In the genomic region with DNA sequence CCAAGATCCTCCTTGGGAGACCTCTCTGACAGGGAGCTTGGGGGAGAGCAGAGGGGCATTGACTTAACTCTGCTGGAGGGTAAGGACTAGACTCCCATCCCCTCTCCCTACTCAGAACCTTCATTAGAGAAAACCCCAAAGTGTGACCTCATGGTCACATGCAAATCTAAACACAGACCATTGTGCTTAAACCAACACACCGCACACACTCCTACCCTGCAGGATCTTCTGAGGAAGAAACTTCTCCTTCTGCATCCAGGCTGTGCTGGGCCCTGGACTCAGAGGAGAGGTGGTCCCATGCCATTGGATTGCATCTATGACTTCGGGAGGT, we compare ENCODE assay signal across 8 cellular contexts. TPM values are rescaled to one million over a fixed set of nuclear protein-coding genes. Genes with fewer than 3 reads are reported as not detected.
A peak's percentile ranks its signal among the peaks of the same experiment; 100 is the strongest.
DNase-seq lines count a peak whose midpoint lies in the region; ATAC-seq, FAIRE-seq and TF ChIP-seq lines count a peak whose summit lies in the region.

No MANE protein-coding gene starts in this region.

- RAD21 ChIA-PET in HCT116 (lab: Charles Lee; ENCODE audit: low non-redundant PET in 1 of 2, low total read pairs in 2 of 2, uncharacterized antibody in 2 of 2, unreplicated experiment in 2 of 2), result interaction anchor here in 1 of 2 experiments (0.5 kb wide), 1 partner anchor 7 kb away, joined by 4 read pairs; no protein-coding TSS in a partner anchor

- no peak overlapping the region for H3K9ac ChIP-seq in HCT116 (ENCODE audit: low read length)
- peak overlapping the region; percentile 89 for H3K9ac ChIP-seq in SK-N-MC (ENCODE audit: insufficient read length)

- ATAC-seq in HCT116, result no peak
- ATAC-seq in GM18909 (IDR thresholded peaks at IDR 0.05; ENCODE audit: poor library complexity, unreplicated experiment), result no peak
- no peak for ATAC-seq in pancreas

- H3K27me3 ChIP-seq in HCT116 (ENCODE audit: insufficient read depth, low read length), result no peaks in the 10 kb centered on the region
- no peaks in the 10 kb centered on the region for H3K27me3 ChIP-seq in pancreas

- FAIRE-seq in pancreas (lab: Jason Lieb, UNC), result no peak

- peaks cover 11 to 20% of the 10 kb centered on the region in 2 experiments for H3K4me1 ChIP-seq in HCT116 (ENCODE audit: control insufficient read depth in 1 of 2, insufficient read depth in 2 of 2, low read length in 2 of 2)
- H3K4me1 ChIP-seq in pancreas, result peaks cover 0 to 13% (median 6%) of the 10 kb centered on the region in 3 donors

- no peak overlapping the region for H2AFZ ChIP-seq in HCT116 (ENCODE audit: low read depth, low read length, poor library complexity, severe bottlenecking)

- TF ChIP-seq RAD21 in HCT116 (IDR thresholded peaks at IDR 0.05; ENCODE audit: low read depth), result no peak

- H3K27ac ChIP-seq in HCT116 (ENCODE audit: low read depth, low read length), result 0 out of 2 replicates have a peak overlapping the region, but pooled peaks have one; percentile 8
- peak overlapping the region; percentile 73; the same call in 1 of the 2 replicates for H3K27ac ChIP-seq in SK-N-MC
- peak overlapping the region in 15 of 21 experiments; percentile 44 to 94 (median 90) for H3K27ac ChIP-seq in skin epidermis
- H3K27ac ChIP-seq in pancreas, result peak overlapping the region in 2 of 4 donors; percentile 60 to 85

- H4K20me1 ChIP-seq in HCT116 (ENCODE audit: insufficient read depth), result no peaks in the 10 kb centered on the region

- CTCF ChIA-PET in HCT116 (lab: Charles Lee), result interaction anchor here (0.7 to 1.1 kb wide), 2 partner anchors 17 to 98 kb away, joined by 3 read pairs; no protein-coding TSS in a partner anchor

- H3K4me2 ChIP-seq in HCT116 (ENCODE audit: low read length), result peak overlapping the region; percentile 91

- H3K79me2 ChIP-seq in HCT116 (ENCODE audit: insufficient read depth, low read length), result no peaks in the 10 kb centered on the region

- DNase-seq in HCT116 (ENCODE audit: low read depth, low spot score) (no peak), SK-N-MC (ENCODE audit: low read depth, low spot score) (no peak), fibroblast of pulmonary artery (ENCODE audit: low read depth) (peak; percentile 8), pons (ENCODE audit: low spot score) (no peak), mesenteric fat pad (ENCODE audit: low spot score) (no peak), pancreas (no peak)

- WGBS in pancreas, 2 donors, result 85 to 91% methylated on average over 2 of the region's 2 CpGs

- BruUV-seq in HCT116 (replicated peaks; lab: Mats Ljungman, UMichigan), result no TSS peak

- H3K36me3 ChIP-seq in HCT116 (ENCODE audit: control insufficient read depth in 1 of 2, insufficient read depth in 2 of 2, low read length in 2 of 2) (no peaks in the 10 kb centered on the region), SK-N-MC (ENCODE audit: insufficient read depth, low read length) (no peaks in the 10 kb centered on the region), pancreas (no peaks in the 10 kb centered on the region)

- intact Hi-C loops in HCT116 (cut with micrococcal nuclease), result no loop called here
- intact Hi-C loops in pancreas (cut with DNase I), result no loop called here

- POLR2A ChIA-PET in HCT116 (lab: Charles Lee), result interaction anchor here (1.3 to 2.7 kb wide), 3 partner anchors 13 to 53 kb away, joined by 3 to 46 read pairs (median 6); a partner anchor contains a TSS

- no peak for TF ChIP-seq POLR2A in HCT116 (IDR thresholded peaks at IDR 0.05; ENCODE audit: borderline replicate concordance, extremely low read depth, insufficient read depth, insufficient read length)

- H3K4me3 ChIP-seq in HCT116 (replicated peaks in 1 of 2; ENCODE audit: low read depth in 1 of 2, low read length in 2 of 2) (no peak overlapping the region; a peak in 2 of 4 replicates), SK-N-MC (peak overlapping the region; percentile 93; the same call in 1 of the 2 replicates), fibroblast of pulmonary artery (replicated peaks; ENCODE audit: low read depth, low read length) (no peak overlapping the region), skin epidermis (peak overlapping the region in 2 of 7 experiments; percentile 55 to 82), pancreas (no peak overlapping the region)

- TF ChIP-seq CTCF in HCT116 (IDR thresholded peaks at IDR 0.05 in 2 of 3, conservative IDR thresholded peaks at IDR 0.05 in 1 of 3; ENCODE audit: borderline replicate concordance in 1 of 3, insufficient read depth in 1 of 3, low read depth in 2 of 3, low read length in 2 of 3) (no peak), fibroblast of pulmonary artery (IDR thresholded peaks at IDR 0.05; ENCODE audit: low read length, missing control alignments) (no peak), pancreas (IDR thresholded peaks at IDR 0.05) (no peak)

- H3K9me2 ChIP-seq in HCT116 (ENCODE audit: insufficient read depth), result no peaks in the 10 kb centered on the region

- no peaks in the 10 kb centered on the region for H3K9me3 ChIP-seq in HCT116 (ENCODE audit: control insufficient read depth in 1 of 2, insufficient read depth in 1 of 2, low read depth in 1 of 2, low read length in 2 of 2)
- H3K9me3 ChIP-seq in SK-N-MC (ENCODE audit: low read depth, low read length), result no peaks in the 10 kb centered on the region
- no peaks in the 10 kb centered on the region for H3K9me3 ChIP-seq in pancreas

TF ChIP-seq in HCT116, 20 proteins besides CTCF, POLR2A, EP300 and RAD21 (continues in another document):
- TF ChIP-seq CEBPB (IDR thresholded peaks at IDR 0.05; ENCODE audit: low read depth) (no peak), POLR2AphosphoS5 (IDR thresholded peaks at IDR 0.05; ENCODE audit: low read depth, low read length) (no peak), TCF7L2 (IDR thresholded peaks at IDR 0.05; ENCODE audit: borderline replicate concordance, extremely low read depth, insufficient read depth, insufficient read length) (no peak), EZH2 (IDR thresholded peaks at IDR 0.05) (no peak), ZFX (IDR thresholded peaks at IDR 0.05) (no peak), FOSL1 (IDR thresholded peaks at IDR 0.05; ENCODE audit: low read depth) (no peak), YY1 (IDR thresholded peaks at IDR 0.05; ENCODE audit: extremely low read depth, insufficient replicate concordance, low read depth, low read length) (no peak), SRF (IDR thresholded peaks at IDR 0.05; ENCODE audit: low read depth) (no peak), EZH2phosphoT487 (IDR thresholded peaks at IDR 0.05; ENCODE audit: borderline replicate concordance) (no peak), JUND (IDR thresholded peaks at IDR 0.05) (no peak)
- TF ChIP-seq, protein P1, sequence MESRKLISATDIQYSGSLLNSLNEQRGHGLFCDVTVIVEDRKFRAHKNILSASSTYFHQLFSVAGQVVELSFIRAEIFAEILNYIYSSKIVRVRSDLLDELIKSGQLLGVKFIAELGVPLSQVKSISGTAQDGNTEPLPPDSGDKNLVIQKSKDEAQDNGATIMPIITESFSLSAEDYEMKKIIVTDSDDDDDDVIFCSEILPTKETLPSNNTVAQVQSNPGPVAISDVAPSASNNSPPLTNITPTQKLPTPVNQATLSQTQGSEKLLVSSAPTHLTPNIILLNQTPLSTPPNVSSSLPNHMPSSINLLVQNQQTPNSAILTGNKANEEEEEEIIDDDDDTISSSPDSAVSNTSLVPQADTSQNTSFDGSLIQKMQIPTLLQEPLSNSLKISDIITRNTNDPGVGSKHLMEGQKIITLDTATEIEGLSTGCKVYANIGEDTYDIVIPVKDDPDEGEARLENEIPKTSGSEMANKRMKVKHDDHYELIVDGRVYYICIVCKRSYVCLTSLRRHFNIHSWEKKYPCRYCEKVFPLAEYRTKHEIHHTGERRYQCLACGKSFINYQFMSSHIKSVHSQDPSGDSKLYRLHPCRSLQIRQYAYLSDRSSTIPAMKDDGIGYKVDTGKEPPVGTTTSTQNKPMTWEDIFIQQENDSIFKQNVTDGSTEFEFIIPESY (IDR thresholded peaks at IDR 0.05; ENCODE audit: extremely low read depth, insufficient replicate concordance, low read length), result no peak
- TF ChIP-seq, protein P2, sequence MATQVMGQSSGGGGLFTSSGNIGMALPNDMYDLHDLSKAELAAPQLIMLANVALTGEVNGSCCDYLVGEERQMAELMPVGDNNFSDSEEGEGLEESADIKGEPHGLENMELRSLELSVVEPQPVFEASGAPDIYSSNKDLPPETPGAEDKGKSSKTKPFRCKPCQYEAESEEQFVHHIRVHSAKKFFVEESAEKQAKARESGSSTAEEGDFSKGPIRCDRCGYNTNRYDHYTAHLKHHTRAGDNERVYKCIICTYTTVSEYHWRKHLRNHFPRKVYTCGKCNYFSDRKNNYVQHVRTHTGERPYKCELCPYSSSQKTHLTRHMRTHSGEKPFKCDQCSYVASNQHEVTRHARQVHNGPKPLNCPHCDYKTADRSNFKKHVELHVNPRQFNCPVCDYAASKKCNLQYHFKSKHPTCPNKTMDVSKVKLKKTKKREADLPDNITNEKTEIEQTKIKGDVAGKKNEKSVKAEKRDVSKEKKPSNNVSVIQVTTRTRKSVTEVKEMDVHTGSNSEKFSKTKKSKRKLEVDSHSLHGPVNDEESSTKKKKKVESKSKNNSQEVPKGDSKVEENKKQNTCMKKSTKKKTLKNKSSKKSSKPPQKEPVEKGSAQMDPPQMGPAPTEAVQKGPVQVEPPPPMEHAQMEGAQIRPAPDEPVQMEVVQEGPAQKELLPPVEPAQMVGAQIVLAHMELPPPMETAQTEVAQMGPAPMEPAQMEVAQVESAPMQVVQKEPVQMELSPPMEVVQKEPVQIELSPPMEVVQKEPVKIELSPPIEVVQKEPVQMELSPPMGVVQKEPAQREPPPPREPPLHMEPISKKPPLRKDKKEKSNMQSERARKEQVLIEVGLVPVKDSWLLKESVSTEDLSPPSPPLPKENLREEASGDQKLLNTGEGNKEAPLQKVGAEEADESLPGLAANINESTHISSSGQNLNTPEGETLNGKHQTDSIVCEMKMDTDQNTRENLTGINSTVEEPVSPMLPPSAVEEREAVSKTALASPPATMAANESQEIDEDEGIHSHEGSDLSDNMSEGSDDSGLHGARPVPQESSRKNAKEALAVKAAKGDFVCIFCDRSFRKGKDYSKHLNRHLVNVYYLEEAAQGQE (IDR thresholded peaks at IDR 0.05; ENCODE audit: low read depth), result no peak
- TF ChIP-seq, protein P3, sequence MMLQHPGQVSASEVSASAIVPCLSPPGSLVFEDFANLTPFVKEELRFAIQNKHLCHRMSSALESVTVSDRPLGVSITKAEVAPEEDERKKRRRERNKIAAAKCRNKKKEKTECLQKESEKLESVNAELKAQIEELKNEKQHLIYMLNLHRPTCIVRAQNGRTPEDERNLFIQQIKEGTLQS (IDR thresholded peaks at IDR 0.05), result no peak

RNA-seq across cellular contexts. Expression of a gene that starts 0.8 kb away (rescaled TPM):
- total RNA-seq in HCT116 (2021; ENCODE audit: unreplicated experiment) (9.7 TPM), mesenteric fat pad (6.0 TPM), pancreas (1 to 10 TPM; 3.8 to 7.5 (median 5.7) TPM)
- 6.4 and 8.4 TPM in 2 replicates for polyA plus RNA-seq in HCT116 (2012)
- 1 to 10 TPM; 3.1 to 5.5 TPM for polyA plus RNA-seq in pancreas

RNA-seq across cellular contexts. Expression of a gene that starts 8.4 kb away (rescaled TPM):
- not detected for total RNA-seq in HCT116 (2021; ENCODE audit: unreplicated experiment)
- polyA plus RNA-seq in HCT116 (2012), result not detected in 2 replicates
- total RNA-seq in mesenteric fat pad, result not detected
- total RNA-seq in pancreas, result not detected
- not detected for polyA plus RNA-seq in pancreas

RNA-seq across cellular contexts. Expression of a gene that starts 17.0 kb away (rescaled TPM):
- total RNA-seq in HCT116 (2021; ENCODE audit: unreplicated experiment) (not detected), mesenteric fat pad (29.8 TPM), pancreas (10 to 100 TPM in 3 of 6 donors, not detected in 3; 10.5 to 21.8 (median 21.6) TPM)
- not detected in 2 replicates for polyA plus RNA-seq in HCT116 (2012)
- polyA plus RNA-seq in pancreas, result not detected
